8 cellular contexts compared by ENCODE assay signal in genomic region chr11:94767701-94768601, GRCh38. TPM values are rescaled to one million over a fixed set of nuclear protein-coding genes. Genes with fewer than 3 reads are reported as not detected.
DNase-seq lines count a peak whose midpoint lies in the region; ATAC-seq, FAIRE-seq and TF ChIP-seq lines count a peak whose summit lies in the region.

TSS of gene AMOTL1 (plus strand) at chr11:94768356. CDS start at chr11:94768512, 156 bp downstream.

- peaks cover 49% of the 10 kb centered on the region for H3K27me3 Mint-ChIP-seq in T-helper 1 cell treated with Interleukin-12 subunit alpha and Interleukin-12 subunit beta and Interleukin-4 antibody, amounts not matched to agents 30 μg/mL and 1 μg/mL, for 36 hours (ENCODE audit: low read depth)

- ATAC-seq in left colon = peak; percentile 67

- DNase-seq in H54 (ENCODE audit: insufficient read length, low spot score) (peak; percentile 57), NCI-H1092 (lab: John Stamatoyannopoulos, UW) (peak; percentile 89), dermis microvascular lymphatic vessel endothelial cell (ENCODE audit: low read depth in 2 of 2) (peak; percentile 54 to 86), left colon (peak; percentile 68 to 82), RKO (ENCODE audit: low spot score) (no peak)
- peak; percentile 20 for DNase-seq in stimulated activated CD4-positive, alpha-beta T cell treated with anti-CD3 and anti-CD28 coated beads, Interleukin-4, amount 100 ng/mL, for 1 hour

- TF ChIP-seq POLR2A in H54 (IDR thresholded peaks at IDR 0.05; ENCODE audit: low read depth, low read length) = peak; percentile 41; the same call in 1 of the 2 replicates

- peak within 1 kb of the TSS; percentile 75 for H3K4me3 Mint-ChIP-seq in T-helper 1 cell treated with Interleukin-12 subunit alpha and Interleukin-12 subunit beta and Interleukin-4 antibody, amounts not matched to agents 30 μg/mL and 1 μg/mL, for 36 hours

- H3K36me3 Mint-ChIP-seq in T-helper 1 cell treated with Interleukin-12 subunit alpha and Interleukin-12 subunit beta and Interleukin-4 antibody, amounts not matched to agents 30 μg/mL and 1 μg/mL, for 36 hours (ENCODE audit: low read depth) = no peaks in the 10 kb centered on the region

- peak; percentile 57 for FAIRE-seq in G401.6 (lab: Jason Lieb, UNC)
- peak; percentile 36 for FAIRE-seq in H54 (lab: Jason Lieb, UNC)

- intact Hi-C loops in left colon (cut with DNase I, micrococcal nuclease) = no loop called here

- H3K9me3 Mint-ChIP-seq in T-helper 1 cell treated with Interleukin-12 subunit alpha and Interleukin-12 subunit beta and Interleukin-4 antibody, amounts not matched to agents 30 μg/mL and 1 μg/mL, for 36 hours = no peaks in the 10 kb centered on the region

- peak within 1 kb of the TSS; percentile 4 for H3K27ac Mint-ChIP-seq in T-helper 1 cell treated with Interleukin-12 subunit alpha and Interleukin-12 subunit beta and Interleukin-4 antibody, amounts not matched to agents 30 μg/mL and 1 μg/mL, for 36 hours

- H3K4me1 Mint-ChIP-seq in T-helper 1 cell treated with Interleukin-12 subunit alpha and Interleukin-12 subunit beta and Interleukin-4 antibody, amounts not matched to agents 30 μg/mL and 1 μg/mL, for 36 hours (ENCODE audit: low read depth) = peaks cover 11% of the 10 kb centered on the region

RNA-seq across cellular contexts. Expression of gene AMOTL1, which starts in this region (rescaled TPM):
- total RNA-seq in dermis microvascular lymphatic vessel endothelial cell (39.8 and 44.1 TPM in 2 replicates), left colon (10 to 100 TPM in 1 of 2 donors, 1 to 10 TPM in 1; 3.3 to 14.2 TPM)
